In the genomic region with DNA sequence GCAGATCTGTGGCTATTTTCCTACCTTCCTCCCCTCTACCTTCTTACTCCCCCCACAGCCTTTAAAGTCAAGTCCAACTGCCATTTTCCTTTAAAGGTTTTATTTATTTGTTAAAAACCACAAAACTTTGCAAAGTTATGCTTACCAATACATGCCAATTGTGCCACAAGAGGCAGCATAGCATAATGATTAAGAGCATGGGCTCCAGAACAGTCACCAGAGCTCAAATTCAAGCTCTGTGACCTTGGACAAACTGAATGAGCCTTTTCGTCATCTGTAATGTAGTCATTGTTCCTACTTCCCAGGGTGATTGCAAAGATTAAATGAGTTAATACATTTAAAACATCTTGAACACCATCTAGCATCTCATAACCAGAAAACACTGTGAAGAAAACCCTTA, we compare ENCODE assay signal across 16 cellular contexts. TPM values are rescaled to one million over a fixed set of nuclear protein-coding genes. Genes with fewer than 3 reads are reported as not detected.
DNase-seq lines count a peak whose midpoint lies in the region; ATAC-seq and TF ChIP-seq lines count a peak whose summit lies in the region.
"Had no signal": no experiment of that assay in that cellular context is flagged by ENCODE, and none has a peak within 500 bp of the region (broad histone marks: within the 10 kb centered on the region; RNA-seq: fewer than 3 reads in every experiment).

No MANE protein-coding gene starts in this region.

- 0 out of 2 replicates have a peak, but pooled peaks have one; percentile 12 for TF ChIP-seq RAD21 in Ishikawa (IDR thresholded peaks at IDR 0.05; ENCODE audit: low read depth)

- DNase-seq in AG10803 (ENCODE audit: low read depth) (peak; percentile 15), iris pigment epithelial cell (ENCODE audit: low read depth) (peak; percentile 24), osteocyte (ENCODE audit: extremely low spot score, unreplicated experiment) (no peak), SKM-1 treated with dmso at 0.1 percent for 144 hours (lab: John Stamatoyannopoulos, UW; ENCODE audit: unreplicated experiment) (no peak)
- DNase-seq: activated CD4-positive, alpha-beta T cell treated with anti-CD3 and anti-CD28 coated beads for 4 hours; activated naive CD8-positive, alpha-beta T cell treated with anti-CD3 and anti-CD28 coated beads, Interleukin-2, amount 10 ng/mL, durations not matched to agents 7 days and 5 days; caudate nucleus; MG63; NCI-H187 treated with DMSO at 0.1 percent for 48 hours; NCI-H510A treated with DMSO at 0.1 percent for 48 hours had no signal

- no peak for TF ChIP-seq CTCF in AG10803 (conservative IDR thresholded peaks at IDR 0.05; ENCODE audit: low read length)
- TF ChIP-seq CTCF in VCaP (conservative IDR thresholded peaks at IDR 0.05) = peak; percentile 30; the same call in 1 of the 2 replicates
- TF ChIP-seq CTCF in osteocyte (IDR thresholded peaks at IDR 0.05) = no peak

- H3K4me1 Mint-ChIP-seq in osteocyte (ENCODE audit: unreplicated experiment) = no peaks in the 10 kb centered on the region
- H3K4me1 Mint-ChIP-seq: nephron had no signal

- H3K27me3 Mint-ChIP-seq in osteocyte (ENCODE audit: unreplicated experiment) = peaks cover 39% of the 10 kb centered on the region

- TF ChIP-seq EP300 in Ishikawa (IDR thresholded peaks at IDR 0.05; ENCODE audit: borderline replicate concordance) = no peak

- no peaks in the 10 kb centered on the region for H3K36me3 Mint-ChIP-seq in osteocyte (ENCODE audit: unreplicated experiment)
- H3K36me3 Mint-ChIP-seq: activated naive CD8-positive, alpha-beta T cell treated with anti-CD3 and anti-CD28 coated beads, Interleukin-2, amount 10 ng/mL, durations not matched to agents 7 days and 5 days had no signal

- H3K4me3 Mint-ChIP-seq in osteocyte (ENCODE audit: unreplicated experiment) = no peak overlapping the region
- H3K4me3 Mint-ChIP-seq: activated naive CD8-positive, alpha-beta T cell treated with anti-CD3 and anti-CD28 coated beads, Interleukin-2, amount 10 ng/mL, durations not matched to agents 7 days and 5 days; nephron had no signal

- no peak overlapping the region for H3K27ac ChIP-seq in VCaP
- H3K27ac ChIP-seq: gastroesophageal sphincter had no signal

- H3K9me3 Mint-ChIP-seq in osteocyte (ENCODE audit: unreplicated experiment) = no peaks in the 10 kb centered on the region
- H3K9me3 Mint-ChIP-seq: activated naive CD8-positive, alpha-beta T cell treated with anti-CD3 and anti-CD28 coated beads, Interleukin-2, amount 10 ng/mL, durations not matched to agents 7 days and 5 days; nephron had no signal

- ATAC-seq in HG03520 (IDR thresholded peaks at IDR 0.05; ENCODE audit: unreplicated experiment) (no peak), GM19351 (IDR thresholded peaks at IDR 0.05; ENCODE audit: unreplicated experiment) (no peak)
- ATAC-seq: gastroesophageal sphincter had no signal

- H3K27ac Mint-ChIP-seq in osteocyte (ENCODE audit: unreplicated experiment) = no peak overlapping the region
- H3K27ac Mint-ChIP-seq: activated naive CD8-positive, alpha-beta T cell treated with anti-CD3 and anti-CD28 coated beads, Interleukin-2, amount 10 ng/mL, durations not matched to agents 7 days and 5 days; nephron had no signal

- H3K4me3 ChIP-seq in AG10803 (ENCODE audit: low read length) = no peak overlapping the region
- H3K4me3 ChIP-seq: gastroesophageal sphincter, MG63 had no signal

TF ChIP-seq in Ishikawa, 13 proteins besides CTCF, POLR2A, EP300 and RAD21:
- no peak for TF ChIP-seq USF1 (IDR thresholded peaks at IDR 0.05)
- TF ChIP-seq TEAD4 (IDR thresholded peaks at IDR 0.05) = no peak
- no peak for TF ChIP-seq NFIC (IDR thresholded peaks at IDR 0.05)
- TF ChIP-seq MAX (IDR thresholded peaks at IDR 0.05) = no peak
- TF ChIP-seq TCF12 (IDR thresholded peaks at IDR 0.05; ENCODE audit: low read depth) = no peak
- TF ChIP-seq ZBTB7A (IDR thresholded peaks at IDR 0.05; ENCODE audit: low read depth) = no peak
- TF ChIP-seq FOXM1 (IDR thresholded peaks at IDR 0.05; ENCODE audit: borderline replicate concordance, low read depth) = no peak
- no peak for TF ChIP-seq CEBPB (IDR thresholded peaks at IDR 0.05)
- TF ChIP-seq TAF1 (IDR thresholded peaks at IDR 0.05; ENCODE audit: low read depth) = no peak
- no peak for TF ChIP-seq REST (IDR thresholded peaks at IDR 0.05; ENCODE audit: low read depth)
- TF ChIP-seq EGR1 (IDR thresholded peaks at IDR 0.05) = no peak
- no peak for TF ChIP-seq CREB1 (IDR thresholded peaks at IDR 0.05; ENCODE audit: low read depth)
- no peak for TF ChIP-seq YY1 (IDR thresholded peaks at IDR 0.05; ENCODE audit: low read depth)

RNA-seq across cellular contexts. Expression of gene FMNL3, which starts 13.0 kb away (rescaled TPM):
- 37.4 and 37.7 TPM in 2 replicates for total RNA-seq in osteocyte

RNA-seq across cellular contexts. Expression of gene TMBIM6, which starts 21.1 kb away (rescaled TPM):
- 385 TPM in 2 replicates for total RNA-seq in osteocyte

Comparison
In these comparisons a context has a peak if more than half of its experiments do, and no peak if none do; other contexts are left out.
1. DNase-seq: peak in AG10803 (single experiment) and iris pigment epithelial cell (single experiment); none in osteocyte (single experiment) and SKM-1 treated with dmso at 0.1 percent for 144 hours (single experiment).